10 cellular contexts compared by ENCODE assay signal in the genomic region with DNA sequence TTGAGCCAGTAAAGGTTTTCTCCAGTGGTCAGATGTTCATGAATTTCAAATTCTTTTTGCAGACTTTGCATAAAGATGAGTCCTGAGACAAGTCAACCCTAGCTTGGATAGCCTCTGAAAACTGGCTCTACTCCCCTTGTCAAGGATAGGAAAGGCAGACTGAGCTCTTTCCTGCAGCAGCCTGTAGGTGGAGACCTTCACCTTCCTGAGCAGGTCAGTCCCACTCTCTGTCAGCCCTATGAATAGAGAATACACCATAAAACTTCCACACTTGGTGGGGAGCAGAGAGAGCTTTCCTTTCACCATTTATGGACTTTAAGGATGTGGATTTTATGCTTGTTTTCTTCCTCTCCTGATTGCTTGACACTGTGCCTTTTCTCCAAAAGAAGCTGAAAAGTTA. TPM values are rescaled to one million over a fixed set of nuclear protein-coding genes. Genes with fewer than 3 reads are reported as not detected.
DNase-seq lines count a peak whose midpoint lies in the region; ATAC-seq and TF ChIP-seq lines count a peak whose summit lies in the region.
"Had no signal": no experiment of that assay in that cellular context is flagged by ENCODE, and none has a peak within 500 bp of the region (broad histone marks: within the 10 kb centered on the region; RNA-seq: fewer than 3 reads in every experiment).

No MANE protein-coding gene starts in this region.

- H3K4me3 Mint-ChIP-seq in T-cell: no peak overlapping the region

- no peak overlapping the region for H3K4me3 ChIP-seq in AG09309 (ENCODE audit: control insufficient read depth, low read depth, low read length)
- H3K4me3 ChIP-seq in fibroblast of mammary gland (ENCODE audit: control insufficient read depth, low read depth, low read length): no peak overlapping the region
- H3K4me3 ChIP-seq in ascending aorta: no peak overlapping the region
- H3K4me3 ChIP-seq: suprapubic skin had no signal

- H3K4me1 ChIP-seq in ascending aorta: no peaks in the 10 kb centered on the region
- H3K4me1 ChIP-seq: suprapubic skin had no signal

- no peaks in the 10 kb centered on the region for H3K36me3 Mint-ChIP-seq in T-cell

- H3K27me3 Mint-ChIP-seq in T-cell: peaks cover 0 to 20% of the 10 kb centered on the region in 2 donors

- no peak overlapping the region for H3K27ac ChIP-seq in ascending aorta
- H3K27ac ChIP-seq: suprapubic skin had no signal

- ATAC-seq in GM18502 (IDR thresholded peaks at IDR 0.05; ENCODE audit: poor library complexity, unreplicated experiment): peak; percentile 73
- no peak for ATAC-seq in T-cell (replicated peaks in 1 of 4)

- H3K27ac Mint-ChIP-seq in T-cell: no peak overlapping the region

- CTCF ChIA-PET in T-cell (lab: Charles Lee): interaction anchor here in 1 of 2 donors (0.7 kb wide), 1 partner anchor 44 kb away, joined by 3 read pairs; no protein-coding TSS in a partner anchor

- peak; percentile 37 for TF ChIP-seq CTCF in AG09309 (IDR thresholded peaks at IDR 0.05; ENCODE audit: control insufficient read depth, insufficient read depth, low read depth, low read length, missing control alignments)
- TF ChIP-seq CTCF in fibroblast of mammary gland (conservative IDR thresholded peaks at IDR 0.05; ENCODE audit: control insufficient read depth, insufficient read depth, low read depth, low read length): peak; percentile 43
- TF ChIP-seq CTCF in ascending aorta (IDR thresholded peaks at IDR 0.05): peak in 1 of 3 experiments; percentile 10

- POLR2A ChIA-PET in T-cell (lab: Charles Lee): no interaction called here

- DNase-seq in AG09309 (ENCODE audit: low read depth) (no peak), NCI-H460 (ENCODE audit: extremely low read depth, low read depth) (peak; percentile 26), fibroblast of mammary gland (ENCODE audit: low read depth) (peak; percentile 6), HCEC 1CT (no peak), ascending aorta (ENCODE audit: low spot score in 2 of 2) (no peak), T-cell (no peak), NCI-H1105 treated with DMSO at 0.1 percent for 48 hours (lab: John Stamatoyannopoulos, UW) (no peak)
- DNase-seq: posterior cingulate gyrus had no signal

- intact Hi-C loops in ascending aorta (cut with DNase I): no loop called here

- no peaks in the 10 kb centered on the region for H3K27me3 ChIP-seq in ascending aorta
- H3K27me3 ChIP-seq: suprapubic skin had no signal

- H3K36me3 ChIP-seq in ascending aorta: no peaks in the 10 kb centered on the region
- H3K36me3 ChIP-seq: suprapubic skin had no signal

- H3K9me3 Mint-ChIP-seq in T-cell: no peaks in the 10 kb centered on the region

- H3K9me3 ChIP-seq in ascending aorta: no peaks in the 10 kb centered on the region
- H3K9me3 ChIP-seq: suprapubic skin had no signal

- H3K4me1 Mint-ChIP-seq in T-cell: no peaks in the 10 kb centered on the region

RNA-seq across cellular contexts. Expression of a gene that starts 41.9 kb away (rescaled TPM):
- 0.05 and 0.06 TPM in 2 replicates for total RNA-seq in NCI-H460 (2014; rRNA removed; shearing (Covaris generic))
- 0.04 and 0.13 TPM in 2 replicates for polyA plus RNA-seq in NCI-H460 (2014; cell fraction: nucleus; rRNA removed)
- 11.0 TPM for total RNA-seq in ascending aorta
- total RNA-seq in T-cell: under 1 TPM in 2 of 5 donors, not detected in 3; 0.03 to 0.05 TPM

Comparison
In these comparisons a context has a peak if more than half of its experiments do, and no peak if none do; other contexts are left out.
1. DNase-seq: peak in NCI-H460 (single experiment) and fibroblast of mammary gland (single experiment); none in AG09309 (single experiment), HCEC 1CT (single experiment), ascending aorta (0 of 2), T-cell (0 of 34) and NCI-H1105 treated with DMSO at 0.1 percent for 48 hours (single experiment).
2. RNA of a gene that starts 41.9 kb away (total RNA-seq): 11.0 TPM in ascending aorta (single experiment); 0.05 to 0.06 TPM in NCI-H460 and 0.03 to 0.05 TPM in T-cell; every median in the first group is over 10 times any median in the second.